Comparison of ENCODE assay signal across 17 cellular contexts in genomic region chr3:178295257-178295912, GRCh38.
DNase-seq lines count a peak whose midpoint lies in the region; ATAC-seq, FAIRE-seq and TF ChIP-seq lines count a peak whose summit lies in the region.
"Had no signal": no experiment of that assay in that cellular context is flagged by ENCODE, and none has a peak within 500 bp of the region (broad histone marks: within the 10 kb centered on the region; RNA-seq: fewer than 3 reads in every experiment).

No MANE protein-coding gene starts in this region.

- ATAC-seq in Right ventricle myocardium inferior (peak; percentile 84), gastroesophageal sphincter (peak; percentile 63)
- ATAC-seq: effector memory CD8-positive, alpha-beta T cell; HCT116 had no signal

- H3K36me3 Mint-ChIP-seq in type B pancreatic cell = no peaks in the 10 kb centered on the region
- H3K36me3 Mint-ChIP-seq: activated naive CD4-positive, alpha-beta T cell treated with anti-CD3 and anti-CD28 coated beads, Interleukin-2, amount 50 U/mL, for 24 hours had no signal

- H3K4me1 ChIP-seq in gastroesophageal sphincter (no peaks in the 10 kb centered on the region), small intestine (ENCODE audit: control insufficient read depth in 2 of 2, insufficient read depth in 1 of 2, low read depth in 1 of 2, low read length in 1 of 2) (no peaks in the 10 kb centered on the region)
- no peaks in the 10 kb centered on the region for H3K4me1 ChIP-seq in effector memory CD4-positive, alpha-beta T cell (ENCODE audit: control insufficient read depth, insufficient read depth, low read length, poor library complexity, severe bottlenecking)

- H3K4me3 Mint-ChIP-seq in type B pancreatic cell = no peak overlapping the region
- H3K4me3 Mint-ChIP-seq: activated naive CD4-positive, alpha-beta T cell treated with anti-CD3 and anti-CD28 coated beads, Interleukin-2, amount 50 U/mL, for 24 hours; effector memory CD8-positive, alpha-beta T cell had no signal

- no peak for TF ChIP-seq POLR2A in gastroesophageal sphincter (IDR thresholded peaks at IDR 0.05)

- no peak overlapping the region for H3K27ac Mint-ChIP-seq in type B pancreatic cell
- H3K27ac Mint-ChIP-seq: activated naive CD4-positive, alpha-beta T cell treated with anti-CD3 and anti-CD28 coated beads, Interleukin-2, amount 50 U/mL, for 24 hours; effector memory CD8-positive, alpha-beta T cell had no signal

- no peak overlapping the region for H3K27ac ChIP-seq in gastroesophageal sphincter
- H3K27ac ChIP-seq in effector memory CD4-positive, alpha-beta T cell (ENCODE audit: insufficient read depth, low read length, poor library complexity, severe bottlenecking) = no peak overlapping the region
- H3K27ac ChIP-seq in small intestine (ENCODE audit: low read depth in 1 of 2, low read length in 1 of 2) = no peak overlapping the region
- H3K27ac ChIP-seq: cardiac muscle cell, thoracic aorta had no signal

- 74 to 100% methylated on average over 1 to 2 of the region's 2 CpGs for WGBS in gastroesophageal sphincter (ENCODE audit: low coverage in 1 of 2), 2 donors
- WGBS in small intestine, 3 donors = 89 to 95% (median 92%) methylated on average over 2 of the region's 2 CpGs

- TF ChIP-seq EP300 in gastroesophageal sphincter (IDR thresholded peaks at IDR 0.05) = no peak

- H3K9me3 ChIP-seq in gastroesophageal sphincter (no peaks in the 10 kb centered on the region), small intestine (ENCODE audit: control insufficient read depth, low read depth) (no peaks in the 10 kb centered on the region)
- H3K9me3 ChIP-seq in effector memory CD4-positive, alpha-beta T cell (ENCODE audit: control insufficient read depth, low read length) = no peaks in the 10 kb centered on the region
- H3K9me3 ChIP-seq: thoracic aorta had no signal

- H3K27me3 Mint-ChIP-seq in type B pancreatic cell = no peaks in the 10 kb centered on the region
- H3K27me3 Mint-ChIP-seq: activated naive CD4-positive, alpha-beta T cell treated with anti-CD3 and anti-CD28 coated beads, Interleukin-2, amount 50 U/mL, for 24 hours had no signal

- H3K9me3 Mint-ChIP-seq in type B pancreatic cell = no peaks in the 10 kb centered on the region
- H3K9me3 Mint-ChIP-seq: activated naive CD4-positive, alpha-beta T cell treated with anti-CD3 and anti-CD28 coated beads, Interleukin-2, amount 50 U/mL, for 24 hours; effector memory CD8-positive, alpha-beta T cell had no signal

- DNase-seq in Right ventricle myocardium inferior (ENCODE audit: missing footprints) (no peak), cardiac septum (ENCODE audit: low spot score) (no peak), astrocyte of the hippocampus (ENCODE audit: low read depth, low spot score) (peak; percentile 16), type B pancreatic cell (ENCODE audit: extremely low spot score, unreplicated experiment) (no peak), D721Med (ENCODE audit: insufficient read length, low spot score) (no peak), small intestine (no peak)
- no peak for DNase-seq in effector memory CD4-positive, alpha-beta T cell
- DNase-seq: 8988T; activated CD4-positive, alpha-beta T cell treated with anti-CD3 and anti-CD28 coated beads for 4 hours; effector memory CD8-positive, alpha-beta T cell; stimulated activated CD4-positive, alpha-beta T cell treated with anti-CD3 and anti-CD28 coated beads, Interleukin-4, amount 100 ng/mL, for 4 hours had no signal

- no peaks in the 10 kb centered on the region for H3K27me3 ChIP-seq in gastroesophageal sphincter
- H3K27me3 ChIP-seq in effector memory CD4-positive, alpha-beta T cell (replicated peaks; ENCODE audit: control insufficient read depth, insufficient read depth, low read length, poor library complexity, severe bottlenecking) = no peaks in the 10 kb centered on the region
- no peaks in the 10 kb centered on the region for H3K27me3 ChIP-seq in small intestine (ENCODE audit: control insufficient read depth in 2 of 2, insufficient read depth in 2 of 2, low read length in 2 of 2)
- H3K27me3 ChIP-seq: cardiac muscle cell had no signal

- intact Hi-C loops in Right ventricle myocardium inferior (cut with DNase I) = no loop called here
- intact Hi-C loops in cardiac septum (cut with DNase I) = no loop called here

- FAIRE-seq in D721Med (lab: Jason Lieb, UNC) = no peak
- no peak for FAIRE-seq in small intestine (lab: Jason Lieb, UNC)
- FAIRE-seq: islet of Langerhans had no signal

- H3K4me3 ChIP-seq in gastroesophageal sphincter (no peak overlapping the region), small intestine (ENCODE audit: low read depth in 1 of 2, low read length in 2 of 2) (no peak overlapping the region)
- no peak overlapping the region for H3K4me3 ChIP-seq in effector memory CD4-positive, alpha-beta T cell (ENCODE audit: insufficient read depth, low read depth, low read length, poor library complexity, severe bottlenecking)
- H3K4me3 ChIP-seq: cardiac muscle cell, thoracic aorta had no signal

- peaks cover 19% of the 10 kb centered on the region for H3K4me1 Mint-ChIP-seq in type B pancreatic cell (ENCODE audit: unreplicated experiment)
- H3K4me1 Mint-ChIP-seq: activated naive CD4-positive, alpha-beta T cell treated with anti-CD3 and anti-CD28 coated beads, Interleukin-2, amount 50 U/mL, for 24 hours had no signal

- TF ChIP-seq CTCF in gastroesophageal sphincter (IDR thresholded peaks at IDR 0.05) (no peak), type B pancreatic cell (conservative IDR thresholded peaks at IDR 0.05) (no peak), D721Med (IDR thresholded peaks at IDR 0.05; ENCODE audit: insufficient read depth, missing control alignments) (no peak)

- H3K36me3 ChIP-seq in gastroesophageal sphincter (no peaks in the 10 kb centered on the region), small intestine (ENCODE audit: control insufficient read depth in 2 of 2, insufficient read depth in 2 of 2, low read length in 2 of 2) (no peaks in the 10 kb centered on the region)
- H3K36me3 ChIP-seq in effector memory CD4-positive, alpha-beta T cell (ENCODE audit: control insufficient read depth, insufficient read depth, low read length) = no peaks in the 10 kb centered on the region
- H3K36me3 ChIP-seq: cardiac muscle cell, thoracic aorta had no signal
